Comparison of ENCODE assay signal across 1 cellular context in the genomic region with DNA sequence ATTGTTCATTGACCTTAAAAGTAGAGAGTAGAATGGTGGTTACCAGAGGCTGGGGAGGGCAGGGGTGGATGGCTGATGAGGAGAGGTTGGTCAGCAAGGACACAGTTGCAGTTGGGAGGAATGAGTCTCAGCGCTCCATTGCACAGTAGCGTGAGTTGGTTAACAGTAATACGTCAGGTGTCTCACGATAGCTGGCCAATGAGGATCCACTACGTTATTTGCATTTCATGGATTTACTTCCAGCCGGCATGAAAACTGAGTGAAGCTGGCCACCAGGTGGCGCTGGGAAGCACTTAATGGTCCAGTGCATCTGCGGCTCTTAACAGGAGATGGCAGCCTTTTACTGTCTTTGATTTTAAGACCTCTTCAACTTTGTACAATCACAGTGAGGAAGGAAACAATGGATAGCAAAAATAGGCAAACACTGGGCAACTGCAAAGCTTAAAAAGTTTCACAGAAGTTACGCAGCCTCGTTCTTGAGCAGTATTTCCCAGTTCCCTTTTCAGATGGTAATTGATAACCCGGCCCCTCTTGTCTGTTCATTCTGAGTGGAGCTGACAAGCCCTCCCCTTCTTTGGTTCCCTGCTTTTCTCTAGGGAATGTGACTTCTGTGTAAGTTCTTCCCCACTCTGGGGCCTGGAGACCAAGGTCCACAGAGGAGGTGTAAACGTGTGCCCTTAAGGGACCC.
TF ChIP-seq lines count a peak whose summit lies in the region.

No MANE protein-coding gene starts in this region.

TF ChIP-seq in GM12878, 131 proteins besides CTCF, POLR2A, EP300 and RAD21 (continued from another document):
- TF ChIP-seq, protein P1, sequence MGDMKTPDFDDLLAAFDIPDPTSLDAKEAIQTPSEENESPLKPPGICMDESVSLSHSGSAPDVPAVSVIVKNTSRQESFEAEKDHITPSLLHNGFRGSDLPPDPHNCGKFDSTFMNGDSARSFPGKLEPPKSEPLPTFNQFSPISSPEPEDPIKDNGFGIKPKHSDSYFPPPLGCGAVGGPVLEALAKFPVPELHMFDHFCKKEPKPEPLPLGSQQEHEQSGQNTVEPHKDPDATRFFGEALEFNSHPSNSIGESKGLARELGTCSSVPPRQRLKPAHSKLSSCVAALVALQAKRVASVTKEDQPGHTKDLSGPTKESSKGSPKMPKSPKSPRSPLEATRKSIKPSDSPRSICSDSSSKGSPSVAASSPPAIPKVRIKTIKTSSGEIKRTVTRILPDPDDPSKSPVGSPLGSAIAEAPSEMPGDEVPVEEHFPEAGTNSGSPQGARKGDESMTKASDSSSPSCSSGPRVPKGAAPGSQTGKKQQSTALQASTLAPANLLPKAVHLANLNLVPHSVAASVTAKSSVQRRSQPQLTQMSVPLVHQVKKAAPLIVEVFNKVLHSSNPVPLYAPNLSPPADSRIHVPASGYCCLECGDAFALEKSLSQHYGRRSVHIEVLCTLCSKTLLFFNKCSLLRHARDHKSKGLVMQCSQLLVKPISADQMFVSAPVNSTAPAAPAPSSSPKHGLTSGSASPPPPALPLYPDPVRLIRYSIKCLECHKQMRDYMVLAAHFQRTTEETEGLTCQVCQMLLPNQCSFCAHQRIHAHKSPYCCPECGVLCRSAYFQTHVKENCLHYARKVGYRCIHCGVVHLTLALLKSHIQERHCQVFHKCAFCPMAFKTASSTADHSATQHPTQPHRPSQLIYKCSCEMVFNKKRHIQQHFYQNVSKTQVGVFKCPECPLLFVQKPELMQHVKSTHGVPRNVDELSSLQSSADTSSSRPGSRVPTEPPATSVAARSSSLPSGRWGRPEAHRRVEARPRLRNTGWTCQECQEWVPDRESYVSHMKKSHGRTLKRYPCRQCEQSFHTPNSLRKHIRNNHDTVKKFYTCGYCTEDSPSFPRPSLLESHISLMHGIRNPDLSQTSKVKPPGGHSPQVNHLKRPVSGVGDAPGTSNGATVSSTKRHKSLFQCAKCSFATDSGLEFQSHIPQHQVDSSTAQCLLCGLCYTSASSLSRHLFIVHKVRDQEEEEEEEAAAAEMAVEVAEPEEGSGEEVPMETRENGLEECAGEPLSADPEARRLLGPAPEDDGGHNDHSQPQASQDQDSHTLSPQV (IDR thresholded peaks at IDR 0.05) = peak; percentile 68; the same call in 1 of the 2 replicates
- TF ChIP-seq POU2F2 (IDR thresholded peaks at IDR 0.05; ENCODE audit: borderline replicate concordance, low read depth, low read length) (peak; percentile 73; the same call in 1 of the 3 replicates), PAX5 (IDR thresholded peaks at IDR 0.05; ENCODE audit: borderline replicate concordance, low read depth, low read length) (peak; percentile 69; the same call in 1 of the 2 replicates), YY1 (IDR thresholded peaks at IDR 0.05; ENCODE audit: low read depth, low read length) (peak; percentile 86), CREB1 (IDR thresholded peaks at IDR 0.05; ENCODE audit: low read depth) (peak; percentile 37; the same call in 1 of the 2 replicates), SMC3 (IDR thresholded peaks at IDR 0.05; ENCODE audit: borderline replicate concordance, low read length) (peak; percentile 94)
- TF ChIP-seq, protein P2, sequence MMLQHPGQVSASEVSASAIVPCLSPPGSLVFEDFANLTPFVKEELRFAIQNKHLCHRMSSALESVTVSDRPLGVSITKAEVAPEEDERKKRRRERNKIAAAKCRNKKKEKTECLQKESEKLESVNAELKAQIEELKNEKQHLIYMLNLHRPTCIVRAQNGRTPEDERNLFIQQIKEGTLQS (IDR thresholded peaks at IDR 0.05; ENCODE audit: borderline replicate concordance, extremely low read depth, low read depth, low read length) = peak; percentile 23; the same call in 1 of the 2 replicates
